In the genomic region with DNA sequence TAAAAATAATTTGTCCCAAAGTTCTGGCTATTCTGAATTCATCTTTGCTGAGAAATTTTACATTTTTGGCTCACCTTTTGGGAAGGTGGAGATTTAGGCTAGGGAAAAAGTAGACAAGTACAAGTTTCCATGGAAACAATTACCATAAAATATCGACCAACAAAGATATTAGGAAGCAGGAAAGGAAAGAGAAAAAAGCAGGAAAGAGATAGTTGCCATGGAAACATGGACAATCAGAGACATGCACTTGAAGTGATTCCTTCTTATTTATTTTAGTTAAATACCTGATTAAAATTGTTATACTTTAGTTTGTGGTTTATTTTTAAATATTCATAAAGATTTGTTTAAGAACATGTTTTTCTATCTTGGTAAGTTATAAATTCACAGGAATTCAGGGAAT, we compare ENCODE assay signal across 23 cellular contexts.
"Had no signal": no experiment of that assay in that cellular context is flagged by ENCODE, and none has a peak within 500 bp of the region (broad histone marks: within the 10 kb centered on the region; RNA-seq: fewer than 3 reads in every experiment).

No MANE protein-coding gene starts in this region.

- H3K4me3 Mint-ChIP-seq: activated CD4-positive, alpha-beta memory T cell treated with anti-CD3 and anti-CD28 coated beads for 36 hours; activated CD4-positive, alpha-beta T cell treated with anti-CD3 and anti-CD28 coated beads, Interleukin-2, amount 10 ng/mL, durations not matched to agents 7 days and 5 days; activated naive CD4-positive, alpha-beta T cell treated with anti-CD3 and anti-CD28 coated beads, Interleukin-2, amount 10 ng/mL, durations not matched to agents 7 days and 5 days; activated naive CD8-positive, alpha-beta T cell treated with anti-CD3 and anti-CD28 coated beads for 36 hours; activated T-cell treated with anti-CD3 and anti-CD28 coated beads, Interleukin-2, amount 50 U/mL, for 4 hours; T-cell had no signal

- H3K27me3 ChIP-seq: MG63, SJSA1 had no signal

- H3K27ac Mint-ChIP-seq: activated CD4-positive, alpha-beta memory T cell treated with anti-CD3 and anti-CD28 coated beads for 36 hours; activated CD4-positive, alpha-beta T cell treated with anti-CD3 and anti-CD28 coated beads, Interleukin-2, amount 10 ng/mL, durations not matched to agents 7 days and 5 days; activated naive CD4-positive, alpha-beta T cell treated with anti-CD3 and anti-CD28 coated beads, Interleukin-2, amount 10 ng/mL, durations not matched to agents 7 days and 5 days; activated naive CD8-positive, alpha-beta T cell treated with anti-CD3 and anti-CD28 coated beads for 36 hours; T-cell had no signal

- H3K4me1 ChIP-seq: SJSA1 had no signal

- H3K27ac ChIP-seq: SJSA1 had no signal

- H3K36me3 ChIP-seq: MG63, SJSA1 had no signal

- ATAC-seq: activated T-cell treated with anti-CD3 and anti-CD28 coated beads, Interleukin-2, amount 50 U/mL, for 4 hours; T-cell had no signal

- H3K9me3 Mint-ChIP-seq: activated CD4-positive, alpha-beta memory T cell treated with anti-CD3 and anti-CD28 coated beads for 36 hours; activated CD4-positive, alpha-beta T cell treated with anti-CD3 and anti-CD28 coated beads, Interleukin-2, amount 10 ng/mL, durations not matched to agents 7 days and 5 days; activated naive CD4-positive, alpha-beta T cell treated with anti-CD3 and anti-CD28 coated beads, Interleukin-2, amount 10 ng/mL, durations not matched to agents 7 days and 5 days; activated naive CD8-positive, alpha-beta T cell treated with anti-CD3 and anti-CD28 coated beads for 36 hours; activated T-cell treated with anti-CD3 and anti-CD28 coated beads, Interleukin-2, amount 50 U/mL, for 4 hours; T-cell had no signal

- DNase-seq: activated CD4-positive, alpha-beta memory T cell treated with anti-CD3 and anti-CD28 coated beads for 36 hours; activated CD4-positive, alpha-beta T cell treated with anti-CD3 and anti-CD28 coated beads, Interleukin-2, amount 10 ng/mL, durations not matched to agents 7 days and 5 days; activated CD4-positive, CD25-positive, alpha-beta regulatory T cell; activated CD8-positive, alpha-beta memory T cell treated with anti-CD3 and anti-CD28 coated beads for 24 hours; activated effector memory CD4-positive, alpha-beta T cell treated with anti-CD3 and anti-CD28 coated beads, Interleukin-2, amount 50 U/mL, for 16 hours; activated naive CD4-positive, alpha-beta T cell treated with anti-CD3 and anti-CD28 coated beads, Interleukin-2, amount 10 ng/mL, durations not matched to agents 7 days and 5 days; activated naive CD8-positive, alpha-beta T cell treated with anti-CD3 and anti-CD28 coated beads for 36 hours; activated T-cell treated with anti-CD3 and anti-CD28 coated beads, Interleukin-2, amount 50 U/mL, for 4 hours; cerebellar nuclear complex; MG63; MV-4-11; NCI-H1105; NCI-H1436; NCI-H1694 treated with DMSO at 0.1 percent for 48 hours; NCI-H2081; NCI-H2171 treated with DMSO at 0.1 percent for 48 hours; NCI-H226; NCI-H526; SHP77; T-cell; T-helper 2 cell; T1000 had no signal

- H3K36me3 Mint-ChIP-seq: activated CD4-positive, alpha-beta memory T cell treated with anti-CD3 and anti-CD28 coated beads for 36 hours; activated naive CD4-positive, alpha-beta T cell treated with anti-CD3 and anti-CD28 coated beads, Interleukin-2, amount 10 ng/mL, durations not matched to agents 7 days and 5 days; activated naive CD8-positive, alpha-beta T cell treated with anti-CD3 and anti-CD28 coated beads for 36 hours; T-cell had no signal

- H3K4me1 Mint-ChIP-seq: activated CD4-positive, alpha-beta T cell treated with anti-CD3 and anti-CD28 coated beads, Interleukin-2, amount 10 ng/mL, durations not matched to agents 7 days and 5 days; activated naive CD4-positive, alpha-beta T cell treated with anti-CD3 and anti-CD28 coated beads, Interleukin-2, amount 10 ng/mL, durations not matched to agents 7 days and 5 days; activated naive CD8-positive, alpha-beta T cell treated with anti-CD3 and anti-CD28 coated beads for 36 hours; T-cell had no signal

- H3K4me3 ChIP-seq: MG63, SJSA1 had no signal
